22 cellular contexts compared by ENCODE assay signal in genomic region chr13:57843555-57843954, GRCh38.
"Had no signal": no experiment of that assay in that cellular context is flagged by ENCODE, and none has a peak within 500 bp of the region (broad histone marks: within the 10 kb centered on the region; RNA-seq: fewer than 3 reads in every experiment).

No MANE protein-coding gene starts in this region.

- H3K4me3 ChIP-seq: colonic mucosa, esophagus squamous epithelium, gastrocnemius medialis, heart right ventricle, left lung, lower lobe of right lung, mucosa of descending colon had no signal

- H3K27ac ChIP-seq: colonic mucosa, epithelial cell of prostate, esophagus squamous epithelium, gastrocnemius medialis, heart right ventricle, left lung, lower lobe of right lung had no signal

- H3K9me3 ChIP-seq: colonic mucosa, gastrocnemius medialis had no signal

- H3K27me3 ChIP-seq: colonic mucosa, esophagus squamous epithelium, gastrocnemius medialis, heart right ventricle, left lung had no signal

- H3K4me1 ChIP-seq: colonic mucosa, esophagus squamous epithelium, gastrocnemius medialis, heart right ventricle, left lung, lower lobe of right lung had no signal

- DNase-seq: colonic mucosa; cortex of kidney; effector CD8-positive, alpha-beta T cell; effector memory CD8-positive, alpha-beta T cell; endodermal cell; erythroblast; esophagus squamous epithelium; foreskin fibroblast; foreskin melanocyte; gastrocnemius medialis; glutamatergic neuron; head of caudate nucleus; heart right ventricle; hippocampal formation; left cardiac atrium; left lung; left ventricle myocardium superior; lower lobe of right lung; mesenchymal stem cell; mucosa of descending colon; naive B cell had no signal

- H3K36me3 ChIP-seq: colonic mucosa, esophagus squamous epithelium, gastrocnemius medialis, heart right ventricle, left lung, lower lobe of right lung had no signal
